Comparison of ENCODE assay signal across 2 cellular contexts in the genomic region with DNA sequence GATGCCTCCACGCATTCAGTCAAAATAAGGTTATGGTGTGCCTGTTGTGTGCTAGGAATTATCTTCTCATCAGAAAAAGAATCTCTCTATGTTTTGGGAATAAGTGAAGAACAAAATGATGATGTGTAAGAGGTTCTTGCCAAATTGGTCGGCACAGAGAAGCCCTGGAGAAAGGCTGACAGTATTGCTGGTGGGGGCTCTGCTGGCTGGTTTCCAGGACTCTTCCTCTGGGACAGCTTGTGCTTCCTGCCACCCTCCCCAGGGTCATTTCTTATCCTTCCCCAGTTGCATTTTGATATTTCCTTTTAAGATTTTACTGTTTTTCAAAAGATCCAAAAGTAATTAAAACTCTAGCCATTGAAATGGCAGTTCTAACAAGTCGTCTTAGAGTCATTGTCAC.
TF ChIP-seq lines count a peak whose summit lies in the region.

No MANE protein-coding gene starts in this region.

TF ChIP-seq in endothelial cell of umbilical vein, 7 proteins besides CTCF, POLR2A, EP300 and RAD21:
- TF ChIP-seq GATA2 (IDR thresholded peaks at IDR 0.05; ENCODE audit: insufficient read depth, insufficient read length, low read depth, low read length), result no peak
- TF ChIP-seq, protein P1, sequence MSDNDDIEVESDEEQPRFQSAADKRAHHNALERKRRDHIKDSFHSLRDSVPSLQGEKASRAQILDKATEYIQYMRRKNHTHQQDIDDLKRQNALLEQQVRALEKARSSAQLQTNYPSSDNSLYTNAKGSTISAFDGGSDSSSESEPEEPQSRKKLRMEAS (IDR thresholded peaks at IDR 0.05; ENCODE audit: insufficient read depth, insufficient read length), result no peak
- TF ChIP-seq FOS (IDR thresholded peaks at IDR 0.05; ENCODE audit: borderline replicate concordance, insufficient read depth, low read length), result no peak
- TF ChIP-seq MYC (IDR thresholded peaks at IDR 0.05; ENCODE audit: low read depth, low read length), result no peak
- TF ChIP-seq JUN (IDR thresholded peaks at IDR 0.05; ENCODE audit: borderline replicate concordance, insufficient read depth, insufficient read length, low read depth), result no peak
- no peak for TF ChIP-seq EZH2 (IDR thresholded peaks at IDR 0.05; ENCODE audit: borderline replicate concordance, low read depth, low read length, severe bottlenecking)
- no peak for TF ChIP-seq POLR2AphosphoS5 (IDR thresholded peaks at IDR 0.05; ENCODE audit: insufficient read depth, low read depth, low read length)
TF ChIP-seq in endothelial cell of umbilical vein: peak in this region for 0.

TF ChIP-seq in GM23338, 12 proteins besides CTCF, POLR2A, EP300 and RAD21:
- TF ChIP-seq, protein P2, sequence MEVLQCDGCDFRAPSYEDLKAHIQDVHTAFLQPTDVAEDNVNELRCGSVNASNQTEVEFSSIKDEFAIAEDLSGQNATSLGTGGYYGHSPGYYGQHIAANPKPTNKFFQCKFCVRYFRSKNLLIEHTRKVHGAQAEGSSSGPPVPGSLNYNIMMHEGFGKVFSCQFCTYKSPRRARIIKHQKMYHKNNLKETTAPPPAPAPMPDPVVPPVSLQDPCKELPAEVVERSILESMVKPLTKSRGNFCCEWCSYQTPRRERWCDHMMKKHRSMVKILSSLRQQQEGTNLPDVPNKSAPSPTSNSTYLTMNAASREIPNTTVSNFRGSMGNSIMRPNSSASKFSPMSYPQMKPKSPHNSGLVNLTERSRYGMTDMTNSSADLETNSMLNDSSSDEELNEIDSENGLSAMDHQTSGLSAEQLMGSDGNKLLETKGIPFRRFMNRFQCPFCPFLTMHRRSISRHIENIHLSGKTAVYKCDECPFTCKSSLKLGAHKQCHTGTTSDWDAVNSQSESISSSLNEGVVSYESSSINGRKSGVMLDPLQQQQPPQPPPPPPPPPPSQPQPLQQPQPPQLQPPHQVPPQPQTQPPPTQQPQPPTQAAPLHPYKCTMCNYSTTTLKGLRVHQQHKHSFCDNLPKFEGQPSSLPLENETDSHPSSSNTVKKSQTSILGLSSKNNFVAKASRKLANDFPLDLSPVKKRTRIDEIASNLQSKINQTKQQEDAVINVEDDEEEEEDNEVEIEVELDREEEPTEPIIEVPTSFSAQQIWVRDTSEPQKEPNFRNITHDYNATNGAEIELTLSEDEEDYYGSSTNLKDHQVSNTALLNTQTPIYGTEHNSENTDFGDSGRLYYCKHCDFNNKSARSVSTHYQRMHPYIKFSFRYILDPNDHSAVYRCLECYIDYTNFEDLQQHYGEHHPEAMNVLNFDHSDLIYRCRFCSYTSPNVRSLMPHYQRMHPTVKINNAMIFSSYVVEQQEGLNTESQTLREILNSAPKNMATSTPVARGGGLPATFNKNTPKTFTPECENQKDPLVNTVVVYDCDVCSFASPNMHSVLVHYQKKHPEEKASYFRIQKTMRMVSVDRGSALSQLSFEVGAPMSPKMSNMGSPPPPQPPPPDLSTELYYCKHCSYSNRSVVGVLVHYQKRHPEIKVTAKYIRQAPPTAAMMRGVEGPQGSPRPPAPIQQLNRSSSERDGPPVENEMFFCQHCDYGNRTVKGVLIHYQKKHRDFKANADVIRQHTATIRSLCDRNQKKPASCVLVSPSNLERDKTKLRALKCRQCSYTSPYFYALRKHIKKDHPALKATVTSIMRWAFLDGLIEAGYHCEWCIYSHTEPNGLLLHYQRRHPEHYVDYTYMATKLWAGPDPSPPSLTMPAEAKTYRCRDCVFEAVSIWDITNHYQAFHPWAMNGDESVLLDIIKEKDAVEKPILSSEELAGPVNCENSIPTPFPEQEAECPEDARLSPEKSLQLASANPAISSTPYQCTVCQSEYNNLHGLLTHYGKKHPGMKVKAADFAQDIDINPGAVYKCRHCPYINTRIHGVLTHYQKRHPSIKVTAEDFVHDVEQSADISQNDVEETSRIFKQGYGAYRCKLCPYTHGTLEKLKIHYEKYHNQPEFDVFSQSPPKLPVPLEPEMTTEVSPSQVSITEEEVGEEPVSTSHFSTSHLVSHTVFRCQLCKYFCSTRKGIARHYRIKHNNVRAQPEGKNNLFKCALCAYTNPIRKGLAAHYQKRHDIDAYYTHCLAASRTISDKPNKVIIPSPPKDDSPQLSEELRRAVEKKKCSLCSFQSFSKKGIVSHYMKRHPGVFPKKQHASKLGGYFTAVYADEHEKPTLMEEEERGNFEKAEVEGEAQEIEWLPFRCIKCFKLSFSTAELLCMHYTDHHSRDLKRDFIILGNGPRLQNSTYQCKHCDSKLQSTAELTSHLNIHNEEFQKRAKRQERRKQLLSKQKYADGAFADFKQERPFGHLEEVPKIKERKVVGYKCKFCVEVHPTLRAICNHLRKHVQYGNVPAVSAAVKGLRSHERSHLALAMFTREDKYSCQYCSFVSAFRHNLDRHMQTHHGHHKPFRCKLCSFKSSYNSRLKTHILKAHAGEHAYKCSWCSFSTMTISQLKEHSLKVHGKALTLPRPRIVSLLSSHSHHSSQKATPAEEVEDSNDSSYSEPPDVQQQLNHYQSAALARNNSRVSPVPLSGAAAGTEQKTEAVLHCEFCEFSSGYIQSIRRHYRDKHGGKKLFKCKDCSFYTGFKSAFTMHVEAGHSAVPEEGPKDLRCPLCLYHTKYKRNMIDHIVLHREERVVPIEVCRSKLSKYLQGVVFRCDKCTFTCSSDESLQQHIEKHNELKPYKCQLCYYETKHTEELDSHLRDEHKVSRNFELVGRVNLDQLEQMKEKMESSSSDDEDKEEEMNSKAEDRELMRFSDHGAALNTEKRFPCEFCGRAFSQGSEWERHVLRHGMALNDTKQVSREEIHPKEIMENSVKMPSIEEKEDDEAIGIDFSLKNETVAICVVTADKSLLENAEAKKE (CRISPR knock-in tag; IDR thresholded peaks at IDR 0.05), result no peak
- TF ChIP-seq, protein P3, sequence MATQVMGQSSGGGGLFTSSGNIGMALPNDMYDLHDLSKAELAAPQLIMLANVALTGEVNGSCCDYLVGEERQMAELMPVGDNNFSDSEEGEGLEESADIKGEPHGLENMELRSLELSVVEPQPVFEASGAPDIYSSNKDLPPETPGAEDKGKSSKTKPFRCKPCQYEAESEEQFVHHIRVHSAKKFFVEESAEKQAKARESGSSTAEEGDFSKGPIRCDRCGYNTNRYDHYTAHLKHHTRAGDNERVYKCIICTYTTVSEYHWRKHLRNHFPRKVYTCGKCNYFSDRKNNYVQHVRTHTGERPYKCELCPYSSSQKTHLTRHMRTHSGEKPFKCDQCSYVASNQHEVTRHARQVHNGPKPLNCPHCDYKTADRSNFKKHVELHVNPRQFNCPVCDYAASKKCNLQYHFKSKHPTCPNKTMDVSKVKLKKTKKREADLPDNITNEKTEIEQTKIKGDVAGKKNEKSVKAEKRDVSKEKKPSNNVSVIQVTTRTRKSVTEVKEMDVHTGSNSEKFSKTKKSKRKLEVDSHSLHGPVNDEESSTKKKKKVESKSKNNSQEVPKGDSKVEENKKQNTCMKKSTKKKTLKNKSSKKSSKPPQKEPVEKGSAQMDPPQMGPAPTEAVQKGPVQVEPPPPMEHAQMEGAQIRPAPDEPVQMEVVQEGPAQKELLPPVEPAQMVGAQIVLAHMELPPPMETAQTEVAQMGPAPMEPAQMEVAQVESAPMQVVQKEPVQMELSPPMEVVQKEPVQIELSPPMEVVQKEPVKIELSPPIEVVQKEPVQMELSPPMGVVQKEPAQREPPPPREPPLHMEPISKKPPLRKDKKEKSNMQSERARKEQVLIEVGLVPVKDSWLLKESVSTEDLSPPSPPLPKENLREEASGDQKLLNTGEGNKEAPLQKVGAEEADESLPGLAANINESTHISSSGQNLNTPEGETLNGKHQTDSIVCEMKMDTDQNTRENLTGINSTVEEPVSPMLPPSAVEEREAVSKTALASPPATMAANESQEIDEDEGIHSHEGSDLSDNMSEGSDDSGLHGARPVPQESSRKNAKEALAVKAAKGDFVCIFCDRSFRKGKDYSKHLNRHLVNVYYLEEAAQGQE (IDR thresholded peaks at IDR 0.05; ENCODE audit: unreplicated experiment), result no peak
- no peak for TF ChIP-seq ZNF331 (CRISPR knock-in tag; IDR thresholded peaks at IDR 0.05; ENCODE audit: low read depth)
- TF ChIP-seq EZH2phosphoT487 (IDR thresholded peaks at IDR 0.05; ENCODE audit: unreplicated experiment), result no peak
- TF ChIP-seq NANOG (IDR thresholded peaks at IDR 0.05; ENCODE audit: borderline replicate concordance), result no peak
- no peak for TF ChIP-seq POLR2AphosphoS5 (IDR thresholded peaks at IDR 0.05; ENCODE audit: low read depth)
- TF ChIP-seq JUNB (IDR thresholded peaks at IDR 0.05; ENCODE audit: unreplicated experiment), result no peak
- TF ChIP-seq STAT1 (IDR thresholded peaks at IDR 0.05; ENCODE audit: unreplicated experiment), result no peak
- TF ChIP-seq ZNF114 (CRISPR knock-in tag; IDR thresholded peaks at IDR 0.05), result no peak
- TF ChIP-seq EZH2 (IDR thresholded peaks at IDR 0.05; ENCODE audit: low read depth, unreplicated experiment), result no peak
- no peak for TF ChIP-seq CREB1 (CRISPR knock-in tag; IDR thresholded peaks at IDR 0.05; ENCODE audit: low read depth)
- TF ChIP-seq, protein P4, sequence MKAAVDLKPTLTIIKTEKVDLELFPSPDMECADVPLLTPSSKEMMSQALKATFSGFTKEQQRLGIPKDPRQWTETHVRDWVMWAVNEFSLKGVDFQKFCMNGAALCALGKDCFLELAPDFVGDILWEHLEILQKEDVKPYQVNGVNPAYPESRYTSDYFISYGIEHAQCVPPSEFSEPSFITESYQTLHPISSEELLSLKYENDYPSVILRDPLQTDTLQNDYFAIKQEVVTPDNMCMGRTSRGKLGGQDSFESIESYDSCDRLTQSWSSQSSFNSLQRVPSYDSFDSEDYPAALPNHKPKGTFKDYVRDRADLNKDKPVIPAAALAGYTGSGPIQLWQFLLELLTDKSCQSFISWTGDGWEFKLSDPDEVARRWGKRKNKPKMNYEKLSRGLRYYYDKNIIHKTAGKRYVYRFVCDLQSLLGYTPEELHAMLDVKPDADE (IDR thresholded peaks at IDR 0.05), result no peak
